ENCODE assay signal across 12 cellular contexts in the genomic region with DNA sequence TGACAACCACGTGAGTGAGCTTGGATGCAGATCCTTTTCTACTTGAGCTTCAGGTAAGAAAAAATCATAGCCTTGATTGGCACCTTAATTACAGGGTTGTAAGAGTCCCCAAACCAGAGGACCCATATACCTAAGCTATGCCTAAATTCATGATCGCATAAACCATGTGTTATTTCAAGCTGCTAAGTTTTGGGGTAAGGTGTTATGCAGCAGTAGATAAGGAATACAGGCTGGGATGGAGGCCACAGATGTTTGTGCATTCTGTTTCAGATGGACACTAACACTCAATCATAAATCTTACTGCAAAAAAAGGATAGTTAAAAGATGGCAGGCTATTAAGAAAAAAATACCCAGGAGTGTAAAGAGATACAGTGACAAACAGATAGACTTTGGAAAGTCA.
"Had no signal": no experiment of that assay in that cellular context is flagged by ENCODE, and none has a peak within 500 bp of the region (broad histone marks: within the 10 kb centered on the region; RNA-seq: fewer than 3 reads in every experiment).

No MANE protein-coding gene starts in this region.

- H3K4me1 Mint-ChIP-seq: neural crest cell had no signal

- H3K4me3 Mint-ChIP-seq: neural crest cell had no signal

- DNase-seq: activated CD4-positive, alpha-beta T cell treated with anti-CD3 and anti-CD28 coated beads, Interleukin-2, amount 50 U/mL, for 48 hours; activated gamma-delta T cell treated with Interleukin-2 at 50 U/mL for 16 hours; activated T-cell treated with anti-CD3 and anti-CD28 coated beads, Interleukin-2, amount 50 U/mL, for 48 hours; left cardiac atrium; lower lobe of right lung; psoas muscle; right lobe of liver; stomach; testis; upper lobe of left lung had no signal

- ATAC-seq: gastroesophageal sphincter, left cardiac atrium, lower lobe of right lung, psoas muscle, right lobe of liver had no signal
